In genomic region chr19:14777645-14778044, GRCh38 we compare ENCODE assay signal across 2 cellular contexts.
TF ChIP-seq lines count a peak whose summit lies in the region.

No MANE protein-coding gene starts in this region.

TF ChIP-seq in HEK293, 187 proteins besides CTCF, POLR2A, EP300 and RAD21:
- TF ChIP-seq ZNF146 (tag by site-specific recombination; IDR thresholded peaks at IDR 0.05): peak; percentile 66

TF ChIP-seq in K562, 482 proteins besides CTCF, POLR2A, EP300 and RAD21:
- TF ChIP-seq ZNF146 (CRISPR knock-in tag; IDR thresholded peaks at IDR 0.05; ENCODE audit: unreplicated experiment) (peak; percentile 98), BCOR (IDR thresholded peaks at IDR 0.05) (peak; percentile 65; the same call in 1 of the 2 replicates), RBM25 (IDR thresholded peaks at IDR 0.05; ENCODE audit: low read depth, low read length, severe bottlenecking) (peak; percentile 35), KDM1A (IDR thresholded peaks at IDR 0.05) (peak in 1 of 2 experiments; percentile 36; a peak in 2 of 4 replicates)
